In the genomic region with DNA sequence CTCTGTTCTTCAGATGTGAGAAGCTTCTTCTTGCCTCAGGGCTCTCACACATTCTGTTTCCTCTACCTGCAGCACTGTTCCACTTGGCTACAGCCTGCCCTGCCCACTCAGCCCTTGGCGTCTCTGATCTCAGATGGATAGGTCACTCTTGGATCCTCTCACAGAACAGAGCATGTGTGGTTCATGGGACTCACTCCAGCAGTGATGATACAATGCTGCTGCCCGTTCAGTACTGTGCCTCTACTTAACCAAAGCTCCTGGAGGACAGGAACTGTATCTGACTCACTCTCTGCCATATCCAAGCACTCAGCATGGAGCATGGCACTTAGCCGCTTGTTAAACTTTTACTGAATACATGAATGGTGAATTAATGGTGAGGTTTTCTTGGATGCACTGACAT, we compare ENCODE assay signal across 26 cellular contexts. TPM values are rescaled to one million over a fixed set of nuclear protein-coding genes. Genes with fewer than 3 reads are reported as not detected.
"Had no signal": no experiment of that assay in that cellular context is flagged by ENCODE, and none has a peak within 500 bp of the region (broad histone marks: within the 10 kb centered on the region; RNA-seq: fewer than 3 reads in every experiment).

No MANE protein-coding gene starts in this region.

- ATAC-seq: effector memory CD8-positive, alpha-beta T cell; heart right ventricle; naive thymus-derived CD8-positive, alpha-beta T cell had no signal

- H3K27ac ChIP-seq: esophagus muscularis mucosa, heart right ventricle, left ventricle myocardium inferior, spleen, upper lobe of left lung, VCaP had no signal

- H3K4me3 ChIP-seq: esophagus muscularis mucosa, heart right ventricle, left ventricle myocardium inferior, spleen, upper lobe of left lung had no signal

- H3K27me3 ChIP-seq: heart right ventricle, spleen, upper lobe of left lung had no signal

- DNase-seq: activated CD4-positive, alpha-beta memory T cell treated with anti-CD3 and anti-CD28 coated beads, Interleukin-2, amount 10 ng/mL, durations not matched to agents 7 days and 5 days; activated CD4-positive, alpha-beta T cell treated with anti-CD3 and anti-CD28 coated beads, Interleukin-2, amount 10 ng/mL, durations not matched to agents 24 days and 14 days; activated gamma-delta T cell treated with Interleukin-2 at 50 U/mL for 16 hours; anterior cingulate cortex; effector memory CD8-positive, alpha-beta T cell; heart right ventricle; left ventricle myocardium inferior; naive thymus-derived CD8-positive, alpha-beta T cell; retina; spleen; stimulated activated CD4-positive, alpha-beta T cell treated with anti-CD3 and anti-CD28 coated beads, Interleukin-4, amount 100 ng/mL, for 24 hours; stimulated activated naive CD4-positive, alpha-beta T cell treated with Interleukin-2 at 50 U/mL for 16 hours; upper lobe of left lung had no signal

- H3K36me3 ChIP-seq: esophagus muscularis mucosa, heart right ventricle, left ventricle myocardium inferior, spleen, upper lobe of left lung had no signal

- FAIRE-seq: endothelial cell of umbilical vein had no signal

- H3K9me3 ChIP-seq: esophagus muscularis mucosa, heart right ventricle, left ventricle myocardium inferior, spleen, upper lobe of left lung had no signal

RNA-seq across cellular contexts. Expression of gene SPINK4, which starts 3.4 kb away (rescaled TPM):
- total RNA-seq: activated CD4-positive, alpha-beta memory T cell treated with anti-CD3 and anti-CD28 coated beads, Interleukin-2, amount 10 ng/mL, durations not matched to agents 7 days and 5 days; activated CD4-positive, alpha-beta T cell treated with anti-CD3 and anti-CD28 coated beads, Interleukin-2, amount 10 ng/mL, durations not matched to agents 24 days and 14 days; activated T-helper 1 cell treated with anti-CD3 and anti-CD28 coated beads, Interleukin-12 subunit alpha, Interleukin-12 subunit beta, Interleukin-2, Interleukin-4 antibody, amounts not matched to agents 30 ng/mL and 10 ng/mL and 1 ng/mL, durations not matched to agents 14 hours and 24 hours and 36 hours; cardiac septum; dermis microvascular lymphatic vessel endothelial cell; endothelial cell of umbilical vein; esophagus muscularis mucosa; heart right ventricle; kidney epithelial cell; left ventricle myocardium inferior; lung microvascular endothelial cell; mesothelial cell of epicardium; naive thymus-derived CD8-positive, alpha-beta T cell; osteocyte; progenitor cell of endocrine pancreas; spleen; subcutaneous adipose tissue; T-helper 2 cell treated with Interferon-gamma antibody and Interleukin-4, amounts not matched to agents 100 ng/mL and 5 ng/mL, for 36 hours; upper lobe of left lung had no signal
- polyA plus RNA-seq: endothelial cell of umbilical vein; heart right ventricle; naive thymus-derived CD8-positive, alpha-beta T cell had no signal
